Comparison of ENCODE assay signal across 9 cellular contexts in genomic region chr10:70540089-70540788, GRCh38.
DNase-seq lines count a peak whose midpoint lies in the region; ATAC-seq and TF ChIP-seq lines count a peak whose summit lies in the region.
"Had no signal": no experiment of that assay in that cellular context is flagged by ENCODE, and none has a peak within 500 bp of the region (broad histone marks: within the 10 kb centered on the region; RNA-seq: fewer than 3 reads in every experiment).

No MANE protein-coding gene starts in this region.

- no peaks in the 10 kb centered on the region for H3F3A ChIP-seq in smooth muscle cell (ENCODE audit: low read depth)

- no peak overlapping the region for H2AFZ ChIP-seq in smooth muscle cell (ENCODE audit: low read depth)

- no peak overlapping the region for H3K4me3 Mint-ChIP-seq in WTC11
- H3K4me3 Mint-ChIP-seq: CD4-positive, alpha-beta memory T cell had no signal

- peaks cover 12% of the 10 kb centered on the region for H3K4me1 ChIP-seq in smooth muscle cell (ENCODE audit: low read depth)

- TF ChIP-seq CTCF in WTC11 (IDR thresholded peaks at IDR 0.05), result peak; percentile 72
- TF ChIP-seq CTCF in fibroblast of villous mesenchyme (IDR thresholded peaks at IDR 0.05; ENCODE audit: insufficient read depth, low read depth, low read length), result peak; percentile 72
- peak; percentile 65 for TF ChIP-seq CTCF in smooth muscle cell (IDR thresholded peaks at IDR 0.05; ENCODE audit: borderline replicate concordance, insufficient read depth, poor library complexity, severe bottlenecking)

- no peaks in the 10 kb centered on the region for H3K27me3 Mint-ChIP-seq in WTC11 (ENCODE audit: low read depth)
- H3K27me3 Mint-ChIP-seq: CD4-positive, alpha-beta memory T cell had no signal

- ATAC-seq in WTC11, result peak; percentile 63
- no peak for ATAC-seq in GM18868 (IDR thresholded peaks at IDR 0.05; ENCODE audit: unreplicated experiment)
- ATAC-seq in HG03439 (IDR thresholded peaks at IDR 0.05; ENCODE audit: unreplicated experiment), result no peak

- H3K4me1 Mint-ChIP-seq in WTC11, result peaks cover 16% of the 10 kb centered on the region
- H3K4me1 Mint-ChIP-seq: CD4-positive, alpha-beta memory T cell had no signal

- 77% methylated on average over 14 of the region's 17 CpGs for WGBS in smooth muscle cell (ENCODE audit: low lambda C conversion rate)

- DNase-seq in NCI-H82 (lab: John Stamatoyannopoulos, UW), result peak; percentile 32
- no peak for DNase-seq in NCI-H82 treated with DMSO at 0.1 percent for 48 hours (lab: John Stamatoyannopoulos, UW; ENCODE audit: unreplicated experiment)
- peak; percentile 77 for DNase-seq in WTC11 (ENCODE audit: low spot score)
- peak; percentile 21 for DNase-seq in fibroblast of villous mesenchyme (ENCODE audit: low read depth)
- DNase-seq in smooth muscle cell (lab: John Stamatoyannopoulos, UW; ENCODE audit: unreplicated experiment), result no peak
- no peak for DNase-seq in NCI-H1048 (lab: John Stamatoyannopoulos, UW)

- no peak overlapping the region for H3K4me3 ChIP-seq in fibroblast of villous mesenchyme (ENCODE audit: low read depth, low read length)
- H3K4me3 ChIP-seq in smooth muscle cell, result no peak overlapping the region

- POLR2A ChIA-PET in WTC11 (lab: Charles Lee), result no interaction called here

- H3K27ac ChIP-seq in smooth muscle cell (ENCODE audit: low read depth), result no peak overlapping the region

- H3K9ac ChIP-seq in smooth muscle cell (ENCODE audit: low read depth), result no peak overlapping the region

- no peak overlapping the region for H3K4me2 ChIP-seq in smooth muscle cell

- no peaks in the 10 kb centered on the region for H4K20me1 ChIP-seq in smooth muscle cell (ENCODE audit: low read depth)

- CTCF ChIA-PET in WTC11 (lab: Charles Lee), result interaction anchor here (0.6 to 6.6 kb wide), 24 partner anchors 8 to 319 kb away, joined by 3 to 187 read pairs (median 4); partner anchors contain the start of gene EIF4EBP2

- no peaks in the 10 kb centered on the region for H3K9me3 ChIP-seq in smooth muscle cell (replicated peaks; ENCODE audit: low read depth)

- no peaks in the 10 kb centered on the region; the same call in 1 of the 2 replicates for H3K36me3 Mint-ChIP-seq in WTC11
- H3K36me3 Mint-ChIP-seq: CD4-positive, alpha-beta memory T cell had no signal

- no peak overlapping the region for H3K27ac Mint-ChIP-seq in WTC11

- H3K9me3 Mint-ChIP-seq in WTC11, result no peaks in the 10 kb centered on the region
- H3K9me3 Mint-ChIP-seq: CD4-positive, alpha-beta memory T cell had no signal

- H3K36me3 ChIP-seq in smooth muscle cell (ENCODE audit: low read depth), result no peaks in the 10 kb centered on the region

- no peaks in the 10 kb centered on the region for H3K27me3 ChIP-seq in smooth muscle cell (ENCODE audit: low read depth)

- H3K79me2 ChIP-seq in smooth muscle cell (ENCODE audit: low read depth), result no peaks in the 10 kb centered on the region

TF ChIP-seq in WTC11, 78 proteins besides CTCF, POLR2A, EP300 and RAD21:
- TF ChIP-seq GTF2I (CRISPR knock-in tag; conservative IDR thresholded peaks at IDR 0.05) (peak; percentile 64; the same call in 1 of the 2 replicates), ZNF416 (CRISPR knock-in tag; IDR thresholded peaks at IDR 0.05) (0 out of 2 replicates have a peak, but pooled peaks have one; percentile 37), RELA (CRISPR knock-in tag; IDR thresholded peaks at IDR 0.05; ENCODE audit: borderline replicate concordance) (no peak), MYBL2 (CRISPR knock-in tag; IDR thresholded peaks at IDR 0.05) (0 out of 2 replicates have a peak, but pooled peaks have one; percentile 36), ESRRA (CRISPR knock-in tag; IDR thresholded peaks at IDR 0.05; ENCODE audit: borderline replicate concordance) (no peak), FOXP1 (CRISPR knock-in tag; IDR thresholded peaks at IDR 0.05; ENCODE audit: borderline replicate concordance) (peak; percentile 73; the same call in 1 of the 2 replicates), NFE2L1 (CRISPR knock-in tag; IDR thresholded peaks at IDR 0.05) (0 out of 2 replicates have a peak, but pooled peaks have one; percentile 31), FOXP4 (CRISPR knock-in tag; IDR thresholded peaks at IDR 0.05) (no peak), TEAD1 (CRISPR knock-in tag; IDR thresholded peaks at IDR 0.05) (peak; percentile 54; the same call in 1 of the 2 replicates)

Comparison
In these comparisons a context has a peak if more than half of its experiments do, and no peak if none do; other contexts are left out.
1. DNase-seq: peak in NCI-H82 (single experiment), WTC11 (single experiment) and fibroblast of villous mesenchyme (single experiment); none in NCI-H82 treated with DMSO at 0.1 percent for 48 hours (single experiment), smooth muscle cell (single experiment) and NCI-H1048 (single experiment).
2. Peak in every context shown above with its lines, with median percentiles within 50 percentile points of each other: CTCF ChIP-seq.